2 cellular contexts compared by ENCODE assay signal in the genomic region with DNA sequence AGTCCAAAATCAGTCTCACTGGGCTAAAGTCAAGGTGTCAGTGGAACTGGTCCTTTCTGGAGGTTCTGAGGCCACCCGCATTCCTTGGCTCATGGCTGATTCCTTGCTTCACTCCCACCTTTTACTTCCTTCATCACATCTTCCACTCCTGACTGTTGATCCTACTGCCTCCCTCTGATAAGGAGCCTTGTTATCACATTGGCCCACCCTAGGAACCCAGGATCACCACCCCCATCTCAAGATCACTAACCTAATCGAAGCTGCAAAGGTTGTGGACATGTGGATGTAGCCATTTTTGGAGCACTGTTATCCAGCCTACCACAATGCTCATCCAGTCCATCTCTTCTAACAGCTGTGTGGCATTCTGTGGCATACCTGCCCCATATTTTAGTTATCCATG.
TF ChIP-seq lines count a peak whose summit lies in the region.

No MANE protein-coding gene starts in this region.

TF ChIP-seq in GM12891, 5 proteins besides CTCF, POLR2A, EP300 and RAD21:
- no peak for TF ChIP-seq PAX5 (IDR thresholded peaks at IDR 0.05; ENCODE audit: insufficient read depth, low read length, severe bottlenecking)
- no peak for TF ChIP-seq TAF1 (IDR thresholded peaks at IDR 0.05; ENCODE audit: low read depth, low read length)
- TF ChIP-seq POU2F2 (IDR thresholded peaks at IDR 0.05; ENCODE audit: low read depth, low read length), result no peak
- TF ChIP-seq SPI1 (IDR thresholded peaks at IDR 0.05; ENCODE audit: low read depth, low read length), result no peak
- no peak for TF ChIP-seq POLR2AphosphoS5 (IDR thresholded peaks at IDR 0.05; ENCODE audit: low read depth, low read length)

TF ChIP-seq in K562, 482 proteins besides CTCF, POLR2A, EP300 and RAD21 (continues in another document):
- TF ChIP-seq DPF2 (IDR thresholded peaks at IDR 0.05) (peak; percentile 50), DACH1 (IDR thresholded peaks at IDR 0.05; ENCODE audit: partially characterized antibody) (no peak), CBX3 (IDR thresholded peaks at IDR 0.05; ENCODE audit: borderline replicate concordance in 1 of 2, low read length in 2 of 2) (no peak), ZNF121 (CRISPR knock-in tag; conservative IDR thresholded peaks at IDR 0.05) (no peak), KLF13 (tag; IDR thresholded peaks at IDR 0.05; ENCODE audit: borderline replicate concordance, low read depth) (no peak), CBFA2T3 (IDR thresholded peaks at IDR 0.05) (peak; percentile 90), NFRKB (IDR thresholded peaks at IDR 0.05; ENCODE audit: low read depth) (peak; percentile 18; the same call in 1 of the 2 replicates), KLF16 (IDR thresholded peaks at IDR 0.05) (peak; percentile 57), CBFA2T2 (conservative IDR thresholded peaks at IDR 0.05) (peak; percentile 79), NFXL1 (CRISPR knock-in tag; IDR thresholded peaks at IDR 0.05) (no peak), SPI1 (IDR thresholded peaks at IDR 0.05; ENCODE audit: borderline replicate concordance, low read depth, low read length) (no peak), ZNF282 (CRISPR knock-in tag; IDR thresholded peaks at IDR 0.05) (no peak), NCOA2 (IDR thresholded peaks at IDR 0.05; ENCODE audit: partially characterized antibody in 2 of 2) (no peak), MEIS2 (IDR thresholded peaks at IDR 0.05; ENCODE audit: partially characterized antibody) (no peak), NCOR1 (IDR thresholded peaks at IDR 0.05) (peak; percentile 56), RCOR1 (IDR thresholded peaks at IDR 0.05; ENCODE audit: borderline replicate concordance in 1 of 2, low read depth in 2 of 2, low read length in 2 of 2) (0 out of 4 replicates have a peak, but pooled peaks of 1 of the 2 experiments have one; percentile 41), KDM1A (IDR thresholded peaks at IDR 0.05) (peak in 1 of 2 experiments; percentile 6; a peak in 1 of 4 replicates), BRF1 (IDR thresholded peaks at IDR 0.05; ENCODE audit: borderline replicate concordance, extremely low read depth, insufficient read length) (no peak), PTBP1 (IDR thresholded peaks at IDR 0.05; ENCODE audit: low read depth, low read length) (no peak), TSC22D4 (tag; IDR thresholded peaks at IDR 0.05) (no peak), ARID1B (IDR thresholded peaks at IDR 0.05) (peak; percentile 73), ARNT (IDR thresholded peaks at IDR 0.05) (no peak), ZNF174 (CRISPR knock-in tag; IDR thresholded peaks at IDR 0.05) (no peak), MEF2A (IDR thresholded peaks at IDR 0.05; ENCODE audit: control insufficient read depth, low read depth, low read length) (no peak), RFX1 (IDR thresholded peaks at IDR 0.05) (no peak), C11orf30 (IDR thresholded peaks at IDR 0.05; ENCODE audit: low read depth) (no peak), ZFPM2 (CRISPR knock-in tag; IDR thresholded peaks at IDR 0.05) (no peak), NFIC (IDR thresholded peaks at IDR 0.05) (peak; percentile 46; the same call in 1 of the 2 replicates), ETV5 (CRISPR knock-in tag; IDR thresholded peaks at IDR 0.05; ENCODE audit: low read depth) (no peak), ETV6 (IDR thresholded peaks at IDR 0.05; ENCODE audit: borderline replicate concordance in 1 of 2, low read depth in 2 of 2, low read length in 1 of 2) (no peak), ETV6 (CRISPR knock-in tag; IDR thresholded peaks at IDR 0.05; ENCODE audit: borderline replicate concordance) (no peak), SMARCC2 (IDR thresholded peaks at IDR 0.05; ENCODE audit: low read depth) (no peak), ZNF175 (CRISPR knock-in tag; IDR thresholded peaks at IDR 0.05; ENCODE audit: low read depth) (no peak), ETS2 (tag; IDR thresholded peaks at IDR 0.05; ENCODE audit: borderline replicate concordance, poor library complexity, severe bottlenecking) (no peak), RBBP5 (IDR thresholded peaks at IDR 0.05; ENCODE audit: borderline replicate concordance, insufficient read depth, low read length, poor library complexity, severe bottlenecking) (no peak), TEAD4 (IDR thresholded peaks at IDR 0.05; ENCODE audit: low read length) (peak; percentile 61; the same call in 1 of the 2 replicates), TEAD4 (CRISPR knock-in tag; IDR thresholded peaks at IDR 0.05; ENCODE audit: borderline replicate concordance) (no peak), ZNF696 (CRISPR knock-in tag; conservative IDR thresholded peaks at IDR 0.05) (no peak), MCM5 (IDR thresholded peaks at IDR 0.05; ENCODE audit: low read depth) (no peak)
- TF ChIP-seq, protein P1, sequence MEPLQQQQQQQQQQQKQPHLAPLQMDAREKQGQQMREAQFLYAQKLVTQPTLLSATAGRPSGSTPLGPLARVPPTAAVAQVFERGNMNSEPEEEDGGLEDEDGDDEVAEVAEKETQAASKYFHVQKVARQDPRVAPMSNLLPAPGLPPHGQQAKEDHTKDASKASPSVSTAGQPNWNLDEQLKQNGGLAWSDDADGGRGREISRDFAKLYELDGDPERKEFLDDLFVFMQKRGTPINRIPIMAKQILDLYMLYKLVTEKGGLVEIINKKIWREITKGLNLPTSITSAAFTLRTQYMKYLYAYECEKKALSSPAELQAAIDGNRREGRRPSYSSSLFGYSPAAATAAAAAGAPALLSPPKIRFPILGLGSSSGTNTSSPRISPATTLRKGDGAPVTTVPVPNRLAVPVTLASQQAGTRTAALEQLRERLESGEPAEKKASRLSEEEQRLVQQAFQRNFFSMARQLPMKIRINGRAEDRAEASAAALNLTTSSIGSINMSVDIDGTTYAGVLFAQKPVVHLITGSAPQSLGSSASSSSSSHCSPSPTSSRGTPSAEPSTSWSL (CRISPR knock-in tag; IDR thresholded peaks at IDR 0.05; ENCODE audit: borderline replicate concordance), result no peak
- TF ChIP-seq, protein P2, sequence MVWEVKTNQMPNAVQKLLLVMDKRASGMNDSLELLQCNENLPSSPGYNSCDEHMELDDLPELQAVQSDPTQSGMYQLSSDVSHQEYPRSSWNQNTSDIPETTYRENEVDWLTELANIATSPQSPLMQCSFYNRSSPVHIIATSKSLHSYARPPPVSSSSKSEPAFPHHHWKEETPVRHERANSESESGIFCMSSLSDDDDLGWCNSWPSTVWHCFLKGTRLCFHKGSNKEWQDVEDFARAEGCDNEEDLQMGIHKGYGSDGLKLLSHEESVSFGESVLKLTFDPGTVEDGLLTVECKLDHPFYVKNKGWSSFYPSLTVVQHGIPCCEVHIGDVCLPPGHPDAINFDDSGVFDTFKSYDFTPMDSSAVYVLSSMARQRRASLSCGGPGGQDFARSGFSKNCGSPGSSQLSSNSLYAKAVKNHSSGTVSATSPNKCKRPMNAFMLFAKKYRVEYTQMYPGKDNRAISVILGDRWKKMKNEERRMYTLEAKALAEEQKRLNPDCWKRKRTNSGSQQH (CRISPR knock-in tag; IDR thresholded peaks at IDR 0.05), result no peak
- TF ChIP-seq, protein P3, sequence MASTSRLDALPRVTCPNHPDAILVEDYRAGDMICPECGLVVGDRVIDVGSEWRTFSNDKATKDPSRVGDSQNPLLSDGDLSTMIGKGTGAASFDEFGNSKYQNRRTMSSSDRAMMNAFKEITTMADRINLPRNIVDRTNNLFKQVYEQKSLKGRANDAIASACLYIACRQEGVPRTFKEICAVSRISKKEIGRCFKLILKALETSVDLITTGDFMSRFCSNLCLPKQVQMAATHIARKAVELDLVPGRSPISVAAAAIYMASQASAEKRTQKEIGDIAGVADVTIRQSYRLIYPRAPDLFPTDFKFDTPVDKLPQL (IDR thresholded peaks at IDR 0.05; ENCODE audit: extremely low read depth, insufficient read length), result no peak
- TF ChIP-seq, protein P4, sequence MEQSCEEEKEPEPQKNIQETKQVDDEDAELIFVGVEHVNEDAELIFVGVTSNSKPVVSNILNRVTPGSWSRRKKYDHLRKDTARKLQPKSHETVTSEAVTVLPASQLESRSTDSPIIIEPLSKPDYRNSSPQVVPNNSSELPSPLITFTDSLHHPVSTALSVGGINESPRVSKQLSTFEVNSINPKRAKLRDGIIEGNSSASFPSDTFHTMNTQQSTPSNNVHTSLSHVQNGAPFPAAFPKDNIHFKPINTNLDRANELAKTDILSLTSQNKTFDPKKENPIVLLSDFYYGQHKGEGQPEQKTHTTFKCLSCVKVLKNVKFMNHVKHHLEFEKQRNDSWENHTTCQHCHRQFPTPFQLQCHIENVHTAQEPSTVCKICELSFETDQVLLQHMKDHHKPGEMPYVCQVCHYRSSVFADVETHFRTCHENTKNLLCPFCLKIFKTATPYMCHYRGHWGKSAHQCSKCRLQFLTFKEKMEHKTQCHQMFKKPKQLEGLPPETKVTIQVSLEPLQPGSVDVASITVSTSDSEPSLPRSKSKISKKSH (CRISPR knock-in tag; IDR thresholded peaks at IDR 0.05), result no peak
- TF ChIP-seq, protein P5, sequence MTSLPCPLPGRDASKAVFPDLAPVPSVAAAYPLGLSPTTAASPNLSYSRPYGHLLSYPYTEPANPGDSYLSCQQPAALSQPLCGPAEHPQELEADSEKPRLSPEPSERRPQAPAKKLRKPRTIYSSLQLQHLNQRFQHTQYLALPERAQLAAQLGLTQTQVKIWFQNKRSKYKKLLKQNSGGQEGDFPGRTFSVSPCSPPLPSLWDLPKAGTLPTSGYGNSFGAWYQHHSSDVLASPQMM (CRISPR knock-in tag; IDR thresholded peaks at IDR 0.05), result no peak
- TF ChIP-seq, protein P6, sequence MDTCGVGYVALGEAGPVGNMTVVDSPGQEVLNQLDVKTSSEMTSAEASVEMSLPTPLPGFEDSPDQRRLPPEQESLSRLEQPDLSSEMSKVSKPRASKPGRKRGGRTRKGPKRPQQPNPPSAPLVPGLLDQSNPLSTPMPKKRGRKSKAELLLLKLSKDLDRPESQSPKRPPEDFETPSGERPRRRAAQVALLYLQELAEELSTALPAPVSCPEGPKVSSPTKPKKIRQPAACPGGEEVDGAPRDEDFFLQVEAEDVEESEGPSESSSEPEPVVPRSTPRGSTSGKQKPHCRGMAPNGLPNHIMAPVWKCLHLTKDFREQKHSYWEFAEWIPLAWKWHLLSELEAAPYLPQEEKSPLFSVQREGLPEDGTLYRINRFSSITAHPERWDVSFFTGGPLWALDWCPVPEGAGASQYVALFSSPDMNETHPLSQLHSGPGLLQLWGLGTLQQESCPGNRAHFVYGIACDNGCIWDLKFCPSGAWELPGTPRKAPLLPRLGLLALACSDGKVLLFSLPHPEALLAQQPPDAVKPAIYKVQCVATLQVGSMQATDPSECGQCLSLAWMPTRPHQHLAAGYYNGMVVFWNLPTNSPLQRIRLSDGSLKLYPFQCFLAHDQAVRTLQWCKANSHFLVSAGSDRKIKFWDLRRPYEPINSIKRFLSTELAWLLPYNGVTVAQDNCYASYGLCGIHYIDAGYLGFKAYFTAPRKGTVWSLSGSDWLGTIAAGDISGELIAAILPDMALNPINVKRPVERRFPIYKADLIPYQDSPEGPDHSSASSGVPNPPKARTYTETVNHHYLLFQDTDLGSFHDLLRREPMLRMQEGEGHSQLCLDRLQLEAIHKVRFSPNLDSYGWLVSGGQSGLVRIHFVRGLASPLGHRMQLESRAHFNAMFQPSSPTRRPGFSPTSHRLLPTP (IDR thresholded peaks at IDR 0.05; ENCODE audit: borderline replicate concordance, extremely low read depth, insufficient read length), result no peak
- TF ChIP-seq, protein P7, sequence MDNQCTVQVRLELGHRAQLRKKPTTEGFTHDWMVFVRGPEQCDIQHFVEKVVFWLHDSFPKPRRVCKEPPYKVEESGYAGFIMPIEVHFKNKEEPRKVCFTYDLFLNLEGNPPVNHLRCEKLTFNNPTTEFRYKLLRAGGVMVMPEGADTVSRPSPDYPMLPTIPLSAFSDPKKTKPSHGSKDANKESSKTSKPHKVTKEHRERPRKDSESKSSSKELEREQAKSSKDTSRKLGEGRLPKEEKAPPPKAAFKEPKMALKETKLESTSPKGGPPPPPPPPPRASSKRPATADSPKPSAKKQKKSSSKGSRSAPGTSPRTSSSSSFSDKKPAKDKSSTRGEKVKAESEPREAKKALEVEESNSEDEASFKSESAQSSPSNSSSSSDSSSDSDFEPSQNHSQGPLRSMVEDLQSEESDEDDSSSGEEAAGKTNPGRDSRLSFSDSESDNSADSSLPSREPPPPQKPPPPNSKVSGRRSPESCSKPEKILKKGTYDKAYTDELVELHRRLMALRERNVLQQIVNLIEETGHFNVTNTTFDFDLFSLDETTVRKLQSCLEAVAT (IDR thresholded peaks at IDR 0.05), result no peak
- TF ChIP-seq, protein P8, sequence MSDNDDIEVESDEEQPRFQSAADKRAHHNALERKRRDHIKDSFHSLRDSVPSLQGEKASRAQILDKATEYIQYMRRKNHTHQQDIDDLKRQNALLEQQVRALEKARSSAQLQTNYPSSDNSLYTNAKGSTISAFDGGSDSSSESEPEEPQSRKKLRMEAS (CRISPR knock-in tag; IDR thresholded peaks at IDR 0.05), result no peak
- TF ChIP-seq, protein P9, sequence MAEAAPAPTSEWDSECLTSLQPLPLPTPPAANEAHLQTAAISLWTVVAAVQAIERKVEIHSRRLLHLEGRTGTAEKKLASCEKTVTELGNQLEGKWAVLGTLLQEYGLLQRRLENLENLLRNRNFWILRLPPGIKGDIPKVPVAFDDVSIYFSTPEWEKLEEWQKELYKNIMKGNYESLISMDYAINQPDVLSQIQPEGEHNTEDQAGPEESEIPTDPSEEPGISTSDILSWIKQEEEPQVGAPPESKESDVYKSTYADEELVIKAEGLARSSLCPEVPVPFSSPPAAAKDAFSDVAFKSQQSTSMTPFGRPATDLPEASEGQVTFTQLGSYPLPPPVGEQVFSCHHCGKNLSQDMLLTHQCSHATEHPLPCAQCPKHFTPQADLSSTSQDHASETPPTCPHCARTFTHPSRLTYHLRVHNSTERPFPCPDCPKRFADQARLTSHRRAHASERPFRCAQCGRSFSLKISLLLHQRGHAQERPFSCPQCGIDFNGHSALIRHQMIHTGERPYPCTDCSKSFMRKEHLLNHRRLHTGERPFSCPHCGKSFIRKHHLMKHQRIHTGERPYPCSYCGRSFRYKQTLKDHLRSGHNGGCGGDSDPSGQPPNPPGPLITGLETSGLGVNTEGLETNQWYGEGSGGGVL (CRISPR knock-in tag; IDR thresholded peaks at IDR 0.05), result no peak
- TF ChIP-seq, protein P10, sequence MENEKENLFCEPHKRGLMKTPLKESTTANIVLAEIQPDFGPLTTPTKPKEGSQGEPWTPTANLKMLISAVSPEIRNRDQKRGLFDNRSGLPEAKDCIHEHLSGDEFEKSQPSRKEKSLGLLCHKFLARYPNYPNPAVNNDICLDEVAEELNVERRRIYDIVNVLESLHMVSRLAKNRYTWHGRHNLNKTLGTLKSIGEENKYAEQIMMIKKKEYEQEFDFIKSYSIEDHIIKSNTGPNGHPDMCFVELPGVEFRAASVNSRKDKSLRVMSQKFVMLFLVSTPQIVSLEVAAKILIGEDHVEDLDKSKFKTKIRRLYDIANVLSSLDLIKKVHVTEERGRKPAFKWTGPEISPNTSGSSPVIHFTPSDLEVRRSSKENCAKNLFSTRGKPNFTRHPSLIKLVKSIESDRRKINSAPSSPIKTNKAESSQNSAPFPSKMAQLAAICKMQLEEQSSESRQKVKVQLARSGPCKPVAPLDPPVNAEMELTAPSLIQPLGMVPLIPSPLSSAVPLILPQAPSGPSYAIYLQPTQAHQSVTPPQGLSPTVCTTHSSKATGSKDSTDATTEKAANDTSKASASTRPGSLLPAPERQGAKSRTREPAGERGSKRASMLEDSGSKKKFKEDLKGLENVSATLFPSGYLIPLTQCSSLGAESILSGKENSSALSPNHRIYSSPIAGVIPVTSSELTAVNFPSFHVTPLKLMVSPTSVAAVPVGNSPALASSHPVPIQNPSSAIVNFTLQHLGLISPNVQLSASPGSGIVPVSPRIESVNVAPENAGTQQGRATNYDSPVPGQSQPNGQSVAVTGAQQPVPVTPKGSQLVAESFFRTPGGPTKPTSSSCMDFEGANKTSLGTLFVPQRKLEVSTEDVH (IDR thresholded peaks at IDR 0.05; ENCODE audit: low read depth, partially characterized antibody), result no peak
